In the genomic region with DNA sequence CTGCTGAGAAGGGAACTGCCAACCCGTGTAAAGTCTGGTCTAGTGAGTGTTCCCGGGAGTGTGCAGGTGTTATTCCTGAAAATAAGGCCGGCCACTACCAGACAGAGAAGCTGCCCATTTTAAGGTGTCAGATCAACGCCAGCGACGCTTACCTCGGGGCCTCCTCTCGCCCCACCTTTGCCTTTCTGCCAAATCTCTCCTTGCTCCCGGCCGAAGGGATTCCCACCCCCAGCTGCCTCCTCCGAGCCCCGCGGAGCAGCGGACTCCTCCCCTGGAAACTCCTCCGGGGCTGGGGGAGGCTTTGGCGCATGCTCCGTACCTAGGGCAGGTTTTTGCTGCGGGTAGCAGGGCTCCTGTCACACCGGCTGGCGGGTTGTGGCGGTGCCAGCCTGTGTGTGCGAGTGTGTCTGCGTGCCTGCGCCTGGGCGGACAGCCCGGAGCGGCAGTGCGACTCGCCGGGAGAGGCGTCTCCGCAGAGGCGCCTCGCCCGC, we compare ENCODE assay signal across 8 cellular contexts. TPM values are rescaled to one million over a fixed set of nuclear protein-coding genes. Genes with fewer than 3 reads are reported as not detected.
DNase-seq lines count a peak whose midpoint lies in the region; ATAC-seq, FAIRE-seq and TF ChIP-seq lines count a peak whose summit lies in the region.

A gene (plus strand): TSS at position 359 of the 491 bp plus-strand sequence.

- DNase-seq in COR-L47 (lab: John Stamatoyannopoulos, UW) (peak; percentile 69), GM20000 (ENCODE audit: low spot score) (peak; percentile 14), NCI-H1092 (lab: John Stamatoyannopoulos, UW) (peak; percentile 72), keratinocyte (ENCODE audit: low read depth, low spot score) (no peak), MV-4-11 (lab: John Stamatoyannopoulos, UW) (no peak)

- peak within 1 kb of the TSS; percentile 66 for H3K4me2 ChIP-seq in keratinocyte (ENCODE audit: control insufficient read depth, extremely low read depth, insufficient read depth, low read depth, low read length)

- no peaks in the 10 kb centered on the region for H4K20me1 ChIP-seq in keratinocyte (ENCODE audit: control insufficient read depth, extremely low read depth, insufficient read depth, low read length)

- peaks cover 15% of the 10 kb centered on the region for H3K4me1 Mint-ChIP-seq in brain

- no peaks in the 10 kb centered on the region for H3K9me3 ChIP-seq in keratinocyte (ENCODE audit: control insufficient read depth, low read depth, low read length)
- H3K9me3 ChIP-seq in stomach smooth muscle (ENCODE audit: control insufficient read depth in 2 of 2, low read length in 2 of 2), result no peaks in the 10 kb centered on the region

- H3K27ac ChIP-seq in keratinocyte (ENCODE audit: control insufficient read depth, insufficient read depth, low read length) (no peak within 1 kb of the TSS), stomach smooth muscle (ENCODE audit: low read length) (no peak within 1 kb of the TSS)

- H3K36me3 ChIP-seq in keratinocyte (ENCODE audit: control insufficient read depth in 2 of 2, extremely low read depth in 1 of 2, insufficient read depth in 2 of 2, low read length in 2 of 2) (no peaks in the 10 kb centered on the region), stomach smooth muscle (ENCODE audit: control insufficient read depth in 2 of 2, insufficient read depth in 2 of 2, low read length in 2 of 2) (no peaks in the 10 kb centered on the region)

- peak within 1 kb of the TSS in 4 of 5 experiments; percentile 17 to 62 (median 36) for H3K27ac Mint-ChIP-seq in brain

- ATAC-seq in GM19452 (IDR thresholded peaks at IDR 0.05; ENCODE audit: unreplicated experiment), result no peak

- H3K9me3 Mint-ChIP-seq in brain, result no peaks in the 10 kb centered on the region

- H3K4me1 ChIP-seq in keratinocyte (ENCODE audit: control insufficient read depth, extremely low read depth, insufficient read depth, low read length), result peaks cover 4% of the 10 kb centered on the region
- H3K4me1 ChIP-seq in stomach smooth muscle (ENCODE audit: control insufficient read depth, insufficient read depth, low read length), result peaks cover 8% of the 10 kb centered on the region

- peaks cover 76% of the 10 kb centered on the region for H3K27me3 Mint-ChIP-seq in brain

- TF ChIP-seq CTCF in GM20000 (IDR thresholded peaks at IDR 0.05; ENCODE audit: extremely low read depth, missing control alignments), result no peak
- TF ChIP-seq CTCF in brain (conservative IDR thresholded peaks at IDR 0.05), result no peak
- TF ChIP-seq CTCF in keratinocyte (optimal IDR thresholded peaks at IDR 0.05 in 1 of 3, IDR thresholded peaks at IDR 0.05 in 1 of 3, conservative IDR thresholded peaks at IDR 0.05 in 1 of 3; ENCODE audit: extremely low read depth in 1 of 3, insufficient read depth in 2 of 3, low read length in 3 of 3), result no peak

- peak within 1 kb of the TSS; percentile 30 for H2AFZ ChIP-seq in keratinocyte (ENCODE audit: control insufficient read depth, low read length)

- H3K36me3 Mint-ChIP-seq in brain, result no peaks in the 10 kb centered on the region

- peak within 1 kb of the TSS; percentile 84 to 87 (median 85) for H3K4me3 Mint-ChIP-seq in brain

- peaks cover 33% of the 10 kb centered on the region for H3K27me3 ChIP-seq in keratinocyte (ENCODE audit: control insufficient read depth, extremely low read depth, insufficient read depth, low read length)
- H3K27me3 ChIP-seq in stomach smooth muscle (ENCODE audit: control insufficient read depth in 1 of 2, insufficient read depth in 2 of 2, low read length in 2 of 2), result peaks cover 6 to 20% of the 10 kb centered on the region in 2 donors

- H3K79me2 ChIP-seq in keratinocyte (ENCODE audit: control insufficient read depth, insufficient read depth, low read length), result no peaks in the 10 kb centered on the region

- no peak for FAIRE-seq in keratinocyte (lab: Jason Lieb, UNC)

- H3K4me3 ChIP-seq in keratinocyte (ENCODE audit: control insufficient read depth in 2 of 3, extremely low read depth in 1 of 3, insufficient read depth in 2 of 3, low read depth in 1 of 3, low read length in 3 of 3), result peak within 1 kb of the TSS; percentile 41 to 63 (median 57)
- H3K4me3 ChIP-seq in stomach smooth muscle (ENCODE audit: low read length in 2 of 2), result peak within 1 kb of the TSS; percentile 69 to 73

- dilution Hi-C loops in keratinocyte (cut with MboI; ENCODE audit: extremely low pct_ligation_motif_present, low sequenced_read_pairs), result no loop called here

- no peak within 1 kb of the TSS for H3K9ac ChIP-seq in keratinocyte (ENCODE audit: control insufficient read depth, extremely low read depth, insufficient read depth, low read length)
- peak within 1 kb of the TSS in 1 of 2 donors; percentile 9 for H3K9ac ChIP-seq in stomach smooth muscle (ENCODE audit: low read length in 2 of 2)

- no peaks in the 10 kb centered on the region for H3K9me1 ChIP-seq in keratinocyte (ENCODE audit: control insufficient read depth, extremely low read depth, insufficient read depth, low read length)

RNA-seq across cellular contexts. Expression of the gene that starts here (rescaled TPM):
- polyA plus RNA-seq in brain (ENCODE audit: insufficient read depth, low read depth, low replicate concordance), result 1.7 TPM
- polyA plus RNA-seq in keratinocyte, result 0.01 to 0.03 TPM (median 0.03 TPM) in 3 replicates
- polyA plus RNA-seq in keratinocyte (2011; ENCODE audit: low read depth), result not detected
- 0.01 and 0.04 TPM in 2 replicates for polyA plus RNA-seq in keratinocyte (2011; cell fraction: cytosol; rRNA removed)
- polyA plus RNA-seq in keratinocyte (2011; cell fraction: nucleus; rRNA removed), result 0.05 and 0.08 TPM in 2 replicates
- polyA plus RNA-seq in keratinocyte (2012; ENCODE audit: low replicate concordance), result 0.02 TPM in 1 of 2 replicates, not detected in the other
- 0.03 TPM in 1 of 3 replicates, not detected in the others for polyA minus RNA-seq in keratinocyte
- polyA minus RNA-seq in keratinocyte (2011; cell fraction: cytosol; rRNA and poly(A)+ RNA removed), result not detected
- 0.08 and 0.11 TPM in 2 replicates for polyA minus RNA-seq in keratinocyte (2011; cell fraction: nucleus; rRNA and poly(A)+ RNA removed)

Comparison
In these comparisons a context has a peak if more than half of its experiments do, and no peak if none do; other contexts are left out.
1. DNase-seq: peak in COR-L47 (single experiment), GM20000 (single experiment) and NCI-H1092 (single experiment); none in keratinocyte (single experiment) and MV-4-11 (single experiment).